In genomic region chr3:65350786-65351476, GRCh38 we compare ENCODE assay signal across 23 cellular contexts.
"Had no signal": no experiment of that assay in that cellular context is flagged by ENCODE, and none has a peak within 500 bp of the region (broad histone marks: within the 10 kb centered on the region; RNA-seq: fewer than 3 reads in every experiment).

No MANE protein-coding gene starts in this region.

- H3K27ac ChIP-seq: ascending aorta, brain microvascular endothelial cell, esophagus muscularis mucosa, hepatocyte, neutrophil, pancreas, right lobe of liver, skin epidermis, upper lobe of left lung had no signal

- H3K4me3 ChIP-seq: ascending aorta, esophagus muscularis mucosa, hepatocyte, pancreas, right lobe of liver, skin epidermis, upper lobe of left lung had no signal

- ATAC-seq: effector memory CD8-positive, alpha-beta T cell; left ventricle myocardium superior; natural killer cell; pancreas; stimulated activated effector memory CD8-positive, alpha-beta T cell treated with anti-CD3 and anti-CD28 coated beads, Interleukin-12 subunit alpha, Interleukin-12 subunit beta, amount 100 ng/mL, for 72 hours; WTC11 had no signal

- H3K27me3 ChIP-seq: ascending aorta, brain microvascular endothelial cell, esophagus muscularis mucosa, hepatocyte, pancreas, right lobe of liver, upper lobe of left lung had no signal

- H3K4me1 ChIP-seq: ascending aorta, pancreas, right lobe of liver, upper lobe of left lung had no signal

- H3K36me3 ChIP-seq: ascending aorta, brain microvascular endothelial cell, esophagus muscularis mucosa, neutrophil, pancreas, right lobe of liver, upper lobe of left lung had no signal

- FAIRE-seq: endothelial cell of umbilical vein, frontal cortex, pancreas had no signal

- DNase-seq: activated gamma-delta T cell treated with Interleukin-2 at 50 U/mL for 16 hours; activated T-cell treated with anti-CD3 and anti-CD28 coated beads, Interleukin-2, amount 50 U/mL, for 1 hour; brain microvascular endothelial cell; central memory CD4-positive, alpha-beta T cell; effector memory CD8-positive, alpha-beta T cell; glutamatergic neuron; left ventricle myocardium superior; mammary epithelial cell; natural killer cell; pancreas; right lobe of liver; stimulated activated CD4-positive, alpha-beta T cell treated with anti-CD3 and anti-CD28 coated beads, Interleukin-2, amount 100 ng/mL, for 24 hours; T-helper 2 cell; upper lobe of left lung had no signal

- H3K9me3 ChIP-seq: ascending aorta, esophagus muscularis mucosa, neutrophil, pancreas, right lobe of liver, upper lobe of left lung had no signal
